7 cellular contexts compared by ENCODE assay signal in the genomic region with DNA sequence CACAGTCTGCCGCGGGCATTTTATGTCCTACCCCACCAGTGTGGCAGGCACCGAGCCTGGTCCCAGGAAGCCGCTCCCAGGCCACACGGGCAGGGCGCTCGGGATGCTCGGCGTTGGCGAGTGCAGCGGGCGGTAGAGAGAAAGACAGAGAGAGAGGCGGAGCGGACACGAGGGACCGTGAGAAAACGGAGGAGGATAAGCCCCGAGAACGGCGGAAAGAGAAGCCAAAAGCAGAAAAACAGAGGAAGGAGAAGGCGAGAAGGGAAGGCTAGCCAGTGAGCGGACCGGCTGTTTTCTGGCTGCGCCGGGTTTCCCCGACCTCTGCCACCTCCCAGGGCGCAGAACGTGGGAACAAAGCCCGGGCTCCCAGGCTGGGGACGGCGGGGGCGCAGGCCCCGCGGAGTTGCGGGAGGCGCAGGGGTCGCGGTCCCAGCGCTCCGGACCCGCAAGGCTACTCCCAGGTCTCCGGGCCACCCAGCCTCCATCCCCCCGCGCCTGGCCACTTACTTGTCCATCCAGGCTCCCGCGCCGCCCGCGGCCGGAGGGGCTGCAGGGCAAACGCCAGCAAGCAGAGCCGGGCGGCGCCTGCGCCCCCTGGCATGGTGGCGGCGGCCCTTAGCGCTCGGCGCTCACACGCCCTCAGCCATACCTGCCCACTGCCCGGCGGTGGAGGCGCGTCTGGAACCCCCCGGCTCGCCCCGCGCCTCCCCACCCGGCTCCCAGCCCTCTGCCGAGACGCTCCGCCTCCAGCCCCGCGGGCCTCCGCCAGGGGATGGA. TPM values are rescaled to one million over a fixed set of nuclear protein-coding genes. Genes with fewer than 3 reads are reported as not detected.
DNase-seq lines count a peak whose midpoint lies in the region; ATAC-seq and TF ChIP-seq lines count a peak whose summit lies in the region.

A gene with protein sequence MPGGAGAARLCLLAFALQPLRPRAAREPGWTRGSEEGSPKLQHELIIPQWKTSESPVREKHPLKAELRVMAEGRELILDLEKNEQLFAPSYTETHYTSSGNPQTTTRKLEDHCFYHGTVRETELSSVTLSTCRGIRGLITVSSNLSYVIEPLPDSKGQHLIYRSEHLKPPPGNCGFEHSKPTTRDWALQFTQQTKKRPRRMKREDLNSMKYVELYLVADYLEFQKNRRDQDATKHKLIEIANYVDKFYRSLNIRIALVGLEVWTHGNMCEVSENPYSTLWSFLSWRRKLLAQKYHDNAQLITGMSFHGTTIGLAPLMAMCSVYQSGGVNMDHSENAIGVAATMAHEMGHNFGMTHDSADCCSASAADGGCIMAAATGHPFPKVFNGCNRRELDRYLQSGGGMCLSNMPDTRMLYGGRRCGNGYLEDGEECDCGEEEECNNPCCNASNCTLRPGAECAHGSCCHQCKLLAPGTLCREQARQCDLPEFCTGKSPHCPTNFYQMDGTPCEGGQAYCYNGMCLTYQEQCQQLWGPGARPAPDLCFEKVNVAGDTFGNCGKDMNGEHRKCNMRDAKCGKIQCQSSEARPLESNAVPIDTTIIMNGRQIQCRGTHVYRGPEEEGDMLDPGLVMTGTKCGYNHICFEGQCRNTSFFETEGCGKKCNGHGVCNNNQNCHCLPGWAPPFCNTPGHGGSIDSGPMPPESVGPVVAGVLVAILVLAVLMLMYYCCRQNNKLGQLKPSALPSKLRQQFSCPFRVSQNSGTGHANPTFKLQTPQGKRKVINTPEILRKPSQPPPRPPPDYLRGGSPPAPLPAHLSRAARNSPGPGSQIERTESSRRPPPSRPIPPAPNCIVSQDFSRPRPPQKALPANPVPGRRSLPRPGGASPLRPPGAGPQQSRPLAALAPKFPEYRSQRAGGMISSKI (minus strand): TSS at position 680 of the 777 bp plus-strand sequence. CDS start 79 bp downstream, at position 601.

- DNase-seq in HT1080 (ENCODE audit: low read depth) (peak; percentile 63), T1000 (lab: John Stamatoyannopoulos, UW) (peak; percentile 74), cardiac fibroblast (ENCODE audit: low read depth in 2 of 2) (peak; percentile 63), islet precursor cell (peak; percentile 64), T-helper 9 cell (no peak)
- DNase-seq in stimulated activated CD4-positive, alpha-beta T cell treated with anti-CD3 and anti-CD28 coated beads, Interleukin-2, amount 100 ng/mL, for 24 hours, result peak; percentile 47 to 66

- ATAC-seq in GM18502 (IDR thresholded peaks at IDR 0.05; ENCODE audit: poor library complexity, unreplicated experiment), result peak; percentile 39

- TF ChIP-seq CTCF in cardiac fibroblast (IDR thresholded peaks at IDR 0.05; ENCODE audit: low read depth, low read length), result no peak

- peak within 1 kb of the TSS; percentile 82 to 94 for H3K4me3 ChIP-seq in cardiac fibroblast (replicated peaks in 1 of 2; ENCODE audit: low read depth in 2 of 2, low read length in 2 of 2)

RNA-seq across cellular contexts. Expression of the gene that starts here (rescaled TPM):
- total RNA-seq in HT1080 (2014; rRNA removed; shearing (Covaris generic)), result 33.5 and 45.6 TPM in 2 replicates
- 87.0 and 101 TPM in 2 replicates for polyA plus RNA-seq in HT1080 (2015; cell fraction: cytosol; rRNA removed)
- 132 and 136 TPM in 2 replicates for polyA plus RNA-seq in HT1080 (2015; cell fraction: nucleus; rRNA removed)
